ENCODE assay signal across 20 cellular contexts in genomic region chr3:192237992-192238608, GRCh38.
DNase-seq lines count a peak whose midpoint lies in the region; ATAC-seq and TF ChIP-seq lines count a peak whose summit lies in the region.
"Had no signal": no experiment of that assay in that cellular context is flagged by ENCODE, and none has a peak within 500 bp of the region (broad histone marks: within the 10 kb centered on the region; RNA-seq: fewer than 3 reads in every experiment).

No MANE protein-coding gene starts in this region.

- POLR2A ChIA-PET in Caco-2 (lab: Charles Lee), result no interaction called here

- CTCF ChIA-PET in Caco-2 (lab: Charles Lee), result no interaction called here

- no peak overlapping the region for H3K27ac Mint-ChIP-seq in Caco-2 (ENCODE audit: unreplicated experiment)
- H3K27ac Mint-ChIP-seq: activated CD4-positive, alpha-beta T cell treated with anti-CD3 and anti-CD28 coated beads, Interleukin-2, amount 10 ng/mL, durations not matched to agents 7 days and 5 days; stimulated activated naive CD8-positive, alpha-beta T cell treated with anti-CD3 and anti-CD28 coated beads, Interleukin-15, amount 100 ng/mL, for 72 hours had no signal

- TF ChIP-seq CTCF in Caco-2 (IDR thresholded peaks at IDR 0.05; ENCODE audit: insufficient read depth in 1 of 2, low read depth in 1 of 2, low read length in 1 of 2, severe bottlenecking in 1 of 2, unreplicated experiment in 1 of 2), result peak; percentile 20 to 43
- peak; percentile 42 for TF ChIP-seq CTCF in GM12875 (IDR thresholded peaks at IDR 0.05; ENCODE audit: borderline replicate concordance, insufficient read depth, low read depth, low read length)
- peak; percentile 26 for TF ChIP-seq CTCF in epithelial cell of proximal tubule (conservative IDR thresholded peaks at IDR 0.05; ENCODE audit: low read depth, low read length)
- no peak for TF ChIP-seq CTCF in GM20000 (IDR thresholded peaks at IDR 0.05; ENCODE audit: extremely low read depth, missing control alignments)

- no peak overlapping the region for H3K4me3 Mint-ChIP-seq in Caco-2 (ENCODE audit: unreplicated experiment)
- H3K4me3 Mint-ChIP-seq: activated CD4-positive, alpha-beta T cell treated with anti-CD3 and anti-CD28 coated beads, Interleukin-2, amount 10 ng/mL, durations not matched to agents 7 days and 5 days; stimulated activated naive CD8-positive, alpha-beta T cell treated with anti-CD3 and anti-CD28 coated beads, Interleukin-15, amount 100 ng/mL, for 72 hours had no signal

- ATAC-seq in HG02763 (IDR thresholded peaks at IDR 0.05; ENCODE audit: unreplicated experiment) (no peak), HG02642 (IDR thresholded peaks at IDR 0.05; ENCODE audit: poor library complexity, unreplicated experiment) (no peak)
- ATAC-seq: left lung; Panc1; right cardiac atrium; stimulated activated naive CD8-positive, alpha-beta T cell treated with anti-CD3 and anti-CD28 coated beads, Interleukin-15, amount 100 ng/mL, for 72 hours had no signal

- no peaks in the 10 kb centered on the region for H3K9me3 ChIP-seq in Caco-2
- H3K9me3 ChIP-seq: left lung, neutrophil had no signal

- intact Hi-C loops in Caco-2 (cut with micrococcal nuclease; ENCODE audit: unreplicated experiment), result loop anchor here (5.0 to 10.0 kb wide), 2 partner anchors 99 to 207 kb away; no protein-coding TSS in a partner anchor

- H3K36me3 Mint-ChIP-seq in Caco-2 (ENCODE audit: insufficient read depth, unreplicated experiment), result no peaks in the 10 kb centered on the region

- peaks cover 11% of the 10 kb centered on the region for H3K4me1 ChIP-seq in Caco-2
- H3K4me1 ChIP-seq: left lung had no signal

- H3K9me3 Mint-ChIP-seq in Caco-2 (ENCODE audit: unreplicated experiment), result peaks cover 9% of the 10 kb centered on the region
- H3K9me3 Mint-ChIP-seq: activated CD4-positive, alpha-beta T cell treated with anti-CD3 and anti-CD28 coated beads, Interleukin-2, amount 10 ng/mL, durations not matched to agents 7 days and 5 days had no signal

- H3K4me3 ChIP-seq in Caco-2 (ENCODE audit: low read depth, low read length) (no peak overlapping the region), GM12875 (ENCODE audit: low read depth, low read length) (no peak overlapping the region), epithelial cell of proximal tubule (ENCODE audit: low read depth, low read length) (no peak overlapping the region)
- H3K4me3 ChIP-seq: coronary artery, left lung, SK-N-MC had no signal

- no TSS peak for BruUV-seq in Caco-2 (replicated peaks; lab: Mats Ljungman, UMichigan)

- no peaks in the 10 kb centered on the region for H3K36me3 ChIP-seq in Caco-2 (ENCODE audit: control insufficient read depth, insufficient read depth, low read length)
- H3K36me3 ChIP-seq: left lung, neutrophil had no signal

- no peaks in the 10 kb centered on the region for H3K27me3 ChIP-seq in Caco-2 (replicated peaks; ENCODE audit: control insufficient read depth, insufficient read depth, low read length)
- H3K27me3 ChIP-seq: left lung, neutrophil had no signal

- H3K27me3 Mint-ChIP-seq in Caco-2 (ENCODE audit: insufficient read depth, unreplicated experiment), result peaks cover 6% of the 10 kb centered on the region
- H3K27me3 Mint-ChIP-seq: activated CD4-positive, alpha-beta T cell treated with anti-CD3 and anti-CD28 coated beads, Interleukin-2, amount 10 ng/mL, durations not matched to agents 7 days and 5 days; stimulated activated naive CD8-positive, alpha-beta T cell treated with anti-CD3 and anti-CD28 coated beads, Interleukin-15, amount 100 ng/mL, for 72 hours had no signal

- DNase-seq in Caco-2 (peak; percentile 37 to 40), NCI-H82 treated with DMSO at 0.1 percent for 48 hours (lab: John Stamatoyannopoulos, UW; ENCODE audit: unreplicated experiment) (peak; percentile 51), epithelial cell of proximal tubule (ENCODE audit: low read depth) (no peak), GM20000 (ENCODE audit: low spot score) (no peak), GM19240 (ENCODE audit: insufficient read length, low spot score) (no peak)
- DNase-seq: activated CD4-positive, alpha-beta T cell treated with anti-CD3 and anti-CD28 coated beads, Interleukin-2, amount 10 ng/mL, durations not matched to agents 7 days and 5 days; activated naive CD4-positive, alpha-beta T cell treated with Interleukin-2 at 50 U/mL for 16 hours; foreskin melanocyte; NCI-H2029 treated with DMSO at 0.1 percent for 48 hours; NCI-H510A treated with DMSO at 0.1 percent for 48 hours; stimulated activated naive CD8-positive, alpha-beta T cell treated with anti-CD3 and anti-CD28 coated beads, Interleukin-15, amount 100 ng/mL, for 72 hours had no signal

- no peaks in the 10 kb centered on the region for H3K4me1 Mint-ChIP-seq in Caco-2 (ENCODE audit: low read depth, unreplicated experiment)
- H3K4me1 Mint-ChIP-seq: activated CD4-positive, alpha-beta T cell treated with anti-CD3 and anti-CD28 coated beads, Interleukin-2, amount 10 ng/mL, durations not matched to agents 7 days and 5 days; stimulated activated naive CD8-positive, alpha-beta T cell treated with anti-CD3 and anti-CD28 coated beads, Interleukin-15, amount 100 ng/mL, for 72 hours had no signal

Comparison
In these comparisons a context has a peak if more than half of its experiments do, and no peak if none do; other contexts are left out.
1. DNase-seq: peak in Caco-2 (2 of 2) and NCI-H82 treated with DMSO at 0.1 percent for 48 hours (single experiment); none in epithelial cell of proximal tubule (single experiment), GM20000 (single experiment) and GM19240 (single experiment).